Comparison of ENCODE assay signal across 6 cellular contexts in the genomic region with DNA sequence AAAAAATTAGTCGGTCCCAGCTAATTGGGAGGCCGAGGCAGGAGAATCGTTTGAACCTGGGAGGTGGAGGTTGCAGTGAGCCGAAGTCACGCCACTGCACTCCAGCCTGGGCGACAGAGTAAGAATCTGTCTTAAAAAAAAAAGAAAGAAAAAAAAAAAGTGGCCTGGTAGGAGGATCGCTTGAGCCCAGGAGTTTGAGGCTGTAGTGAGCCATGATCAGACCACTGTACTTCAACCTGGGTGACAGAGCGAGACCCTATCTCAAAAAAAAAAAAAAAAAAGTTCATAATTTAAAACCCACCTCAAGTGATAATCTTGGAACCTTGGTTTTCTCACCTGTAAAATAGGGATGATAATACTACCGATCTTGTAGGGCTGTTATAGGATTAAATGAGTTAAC. TPM values are rescaled to one million over a fixed set of nuclear protein-coding genes. Genes with fewer than 3 reads are reported as not detected.
A peak's percentile ranks its signal among the peaks of the same experiment; 100 is the strongest.
DNase-seq lines count a peak whose midpoint lies in the region; ATAC-seq and TF ChIP-seq lines count a peak whose summit lies in the region.
"Not testable (repeated sequence)": the region's sequence is repeated elsewhere in the genome, so short reads cannot be mapped to it uniquely, and the experiment has no call there.

No MANE protein-coding gene starts in this region.

- H3K36me3 ChIP-seq in HCT116 (ENCODE audit: control insufficient read depth in 1 of 2, insufficient read depth in 2 of 2, low read length in 2 of 2) (peaks cover 5 to 13% of the 10 kb centered on the region in 2 experiments; a peak in 2 of 4 replicates), tibial nerve (peaks cover 0 to 13% (median 7%) of the 10 kb centered on the region in 3 donors)
- H3K36me3 ChIP-seq in hepatocyte (replicated peaks; ENCODE audit: insufficient read depth, low read depth), result not testable (repeated sequence)

- not testable (repeated sequence) for H3K9me2 ChIP-seq in HCT116 (ENCODE audit: insufficient read depth); hepatocyte (replicated peaks; ENCODE audit: insufficient read depth)

- H3K4me1 ChIP-seq in HCT116 (ENCODE audit: control insufficient read depth in 1 of 2, insufficient read depth in 2 of 2, low read length in 2 of 2) (peaks cover 33 to 75% of the 10 kb centered on the region in 2 experiments), hepatocyte (ENCODE audit: insufficient read depth) (peaks cover 21% of the 10 kb centered on the region), tibial nerve (peaks cover 0 to 60% (median 33%) of the 10 kb centered on the region in 4 donors)

- not testable (repeated sequence) for H3K9me3 ChIP-seq in HCT116 (ENCODE audit: control insufficient read depth in 1 of 2, insufficient read depth in 1 of 2, low read depth in 1 of 2, low read length in 2 of 2); hepatocyte (ENCODE audit: low read depth); tibial nerve

- H4K20me1 ChIP-seq in HCT116 (ENCODE audit: insufficient read depth); hepatocyte (ENCODE audit: insufficient read depth, poor library complexity, severe bottlenecking): not testable (repeated sequence)

- not testable (repeated sequence) for DNase-seq in HCT116 (ENCODE audit: low read depth, low spot score); activated CD4-positive, alpha-beta T cell treated with anti-CD3 and anti-CD28 coated beads for 36 hours; MCF 10A (ENCODE audit: unreplicated experiment); hepatocyte (ENCODE audit: low spot score); osteocyte (ENCODE audit: extremely low spot score, unreplicated experiment); tibial nerve (ENCODE audit: low spot score in 2 of 2)

- H3K79me2 ChIP-seq in HCT116 (ENCODE audit: insufficient read depth, low read length), result peaks cover 35% of the 10 kb centered on the region
- peaks cover 33% of the 10 kb centered on the region for H3K79me2 ChIP-seq in hepatocyte

- not testable (repeated sequence) for BruUV-seq in HCT116 (replicated peaks; lab: Mats Ljungman, UMichigan); MCF 10A (replicated peaks; lab: Mats Ljungman, UMichigan)

- not testable (repeated sequence) for H2AFZ ChIP-seq in HCT116 (ENCODE audit: low read depth, low read length, poor library complexity, severe bottlenecking); hepatocyte

- H3K9me3 Mint-ChIP-seq in activated CD4-positive, alpha-beta T cell treated with anti-CD3 and anti-CD28 coated beads for 36 hours (ENCODE audit: low read depth); MCF 10A (ENCODE audit: unreplicated experiment); osteocyte (ENCODE audit: unreplicated experiment): not testable (repeated sequence)

- H3K9ac ChIP-seq in HCT116 (ENCODE audit: low read length), result peak overlapping the region; percentile 90

- not testable (repeated sequence) for ATAC-seq in HCT116; activated CD4-positive, alpha-beta T cell treated with anti-CD3 and anti-CD28 coated beads for 36 hours

- CTCF ChIA-PET in HCT116 (lab: Charles Lee) (interaction anchor here (1.3 to 2.1 kb wide), 4 partner anchors 27 to 117 kb away, joined by 3 to 21 read pairs (median 9); partner anchors contain the start of gene BLVRB), MCF 10A (lab: Yijun Ruan, JAX) (interaction anchor here (0.6 to 3.2 kb wide), 8 partner anchors 11 to 216 kb away, joined by 3 to 18 read pairs (median 4); partner anchors contain the start of genes BLVRB and SERTAD3)
- CTCF ChIA-PET in activated CD4-positive, alpha-beta T cell treated with anti-CD3 and anti-CD28 coated beads for 36 hours (lab: Charles Lee), result interaction anchor here (2.6 kb wide), 1 partner anchor 42 kb away, joined by 14 read pairs; the partner anchor contains the start of gene BLVRB

- TF ChIP-seq EP300 in tibial nerve (IDR thresholded peaks at IDR 0.05), result not testable (repeated sequence)

- H3K27me3 ChIP-seq in HCT116 (ENCODE audit: insufficient read depth, low read length); hepatocyte; tibial nerve: not testable (repeated sequence)

- TF ChIP-seq POLR2A in HCT116 (IDR thresholded peaks at IDR 0.05; ENCODE audit: borderline replicate concordance, extremely low read depth, insufficient read depth, insufficient read length); tibial nerve (IDR thresholded peaks at IDR 0.05): not testable (repeated sequence)

- not testable (repeated sequence) for H3K27me3 Mint-ChIP-seq in activated CD4-positive, alpha-beta T cell treated with anti-CD3 and anti-CD28 coated beads for 36 hours; MCF 10A (ENCODE audit: insufficient read depth, unreplicated experiment); osteocyte (ENCODE audit: unreplicated experiment)

- TF ChIP-seq CTCF in HCT116 (IDR thresholded peaks at IDR 0.05 in 2 of 3, conservative IDR thresholded peaks at IDR 0.05 in 1 of 3; ENCODE audit: borderline replicate concordance in 1 of 3, insufficient read depth in 1 of 3, low read depth in 2 of 3, low read length in 2 of 3); MCF 10A (IDR thresholded peaks at IDR 0.05; ENCODE audit: unreplicated experiment); hepatocyte (IDR thresholded peaks at IDR 0.05; ENCODE audit: poor library complexity); osteocyte (IDR thresholded peaks at IDR 0.05); tibial nerve (IDR thresholded peaks at IDR 0.05): not testable (repeated sequence)

- peak overlapping the region; percentile 90 for H3K27ac Mint-ChIP-seq in activated CD4-positive, alpha-beta T cell treated with anti-CD3 and anti-CD28 coated beads for 36 hours
- H3K27ac Mint-ChIP-seq in MCF 10A (ENCODE audit: low read depth, unreplicated experiment), result peak overlapping the region; percentile 96
- H3K27ac Mint-ChIP-seq in osteocyte (ENCODE audit: unreplicated experiment), result peak overlapping the region; percentile 92

- peaks cover 30% of the 10 kb centered on the region for H3K4me1 Mint-ChIP-seq in activated CD4-positive, alpha-beta T cell treated with anti-CD3 and anti-CD28 coated beads for 36 hours
- not testable (repeated sequence) for H3K4me1 Mint-ChIP-seq in MCF 10A (ENCODE audit: insufficient read depth, unreplicated experiment)
- H3K4me1 Mint-ChIP-seq in osteocyte (ENCODE audit: unreplicated experiment), result peaks cover 35% of the 10 kb centered on the region

- H3K4me2 ChIP-seq in HCT116 (ENCODE audit: low read length) (peak overlapping the region; percentile 96), hepatocyte (peak overlapping the region; percentile 86)

- H3K4me3 Mint-ChIP-seq in activated CD4-positive, alpha-beta T cell treated with anti-CD3 and anti-CD28 coated beads for 36 hours, result peak overlapping the region; percentile 76
- peak overlapping the region; percentile 86 for H3K4me3 Mint-ChIP-seq in MCF 10A (ENCODE audit: unreplicated experiment)
- H3K4me3 Mint-ChIP-seq in osteocyte (ENCODE audit: unreplicated experiment), result peak overlapping the region; percentile 80

- H3K36me3 Mint-ChIP-seq in activated CD4-positive, alpha-beta T cell treated with anti-CD3 and anti-CD28 coated beads for 36 hours (ENCODE audit: low read depth), result peaks cover 20% of the 10 kb centered on the region
- peaks cover 22% of the 10 kb centered on the region for H3K36me3 Mint-ChIP-seq in MCF 10A (ENCODE audit: insufficient read depth, unreplicated experiment)
- not testable (repeated sequence) for H3K36me3 Mint-ChIP-seq in osteocyte (ENCODE audit: unreplicated experiment)

- not testable (repeated sequence) for TF ChIP-seq RAD21 in HCT116 (IDR thresholded peaks at IDR 0.05; ENCODE audit: low read depth)

- H3K27ac ChIP-seq in HCT116 (ENCODE audit: low read depth, low read length) (peak overlapping the region; percentile 99), hepatocyte (peak overlapping the region; percentile 100), tibial nerve (peak overlapping the region; percentile 95 to 100 (median 98))

- not testable (repeated sequence) for H3K4me3 ChIP-seq in HCT116 (replicated peaks in 1 of 2; ENCODE audit: low read depth in 1 of 2, low read length in 2 of 2); hepatocyte
- H3K4me3 ChIP-seq in tibial nerve, result peak overlapping the region; percentile 35 to 81 (median 69)

- 82% methylated on average over 9 of the region's 9 CpGs for WGBS in hepatocyte (ENCODE audit: low lambda C conversion rate, missing lambda C conversion rate)
- WGBS in tibial nerve, 2 donors, result 65 to 74% methylated on average over 9 of the region's 9 CpGs

- POLR2A ChIA-PET in HCT116 (lab: Charles Lee), result interaction anchor here (0.9 to 1.5 kb wide), 2 partner anchors 10 to 42 kb away, joined by 4 read pairs; no protein-coding TSS in a partner anchor
- POLR2A ChIA-PET in activated CD4-positive, alpha-beta T cell treated with anti-CD3 and anti-CD28 coated beads for 36 hours (lab: Charles Lee), result interaction anchor here (0.5 to 1.7 kb wide), 2 partner anchors 19 to 333 kb away, joined by 4 to 7 read pairs; no protein-coding TSS in a partner anchor
- POLR2A ChIA-PET in MCF 10A (lab: Yijun Ruan, JAX), result interaction anchor here (0.7 to 5.5 kb wide), 9 partner anchors 9 to 942 kb away, joined by 3 to 125 read pairs (median 9); partner anchors contain the start of genes B9D2, BLVRB, C19orf47 and PLD3

- intact Hi-C loops in HCT116 (cut with micrococcal nuclease) (loop anchor here (5.0 kb wide), 1 partner anchor 180 kb away; the partner anchor contains the start of gene LTBP4), MCF 10A (cut with micrococcal nuclease) (loop anchor here (2.0 kb wide), 1 partner anchor 107 kb away; no protein-coding TSS in a partner anchor)
- intact Hi-C loops in activated CD4-positive, alpha-beta T cell treated with anti-CD3 and anti-CD28 coated beads for 36 hours (cut with DNase I, micrococcal nuclease), result loop anchor here (1.0 to 2.0 kb wide), 8 partner anchors 17 to 329 kb away; partner anchors contain the start of genes ACTMAP (in 1 of the 2), BLVRB (in 1 of the 2), C19orf47 (in 1 of the 2) and PLD3 (in 1 of the 2)

- RAD21 ChIA-PET in HCT116 (lab: Charles Lee; ENCODE audit: low non-redundant PET in 1 of 2, low total read pairs in 2 of 2, uncharacterized antibody in 2 of 2, unreplicated experiment in 2 of 2), result interaction anchor here in 1 of 2 experiments (0.7 kb wide), 1 partner anchor 44 kb away, joined by 3 read pairs; the partner anchor contains the start of gene BLVRB

RNA-seq across cellular contexts. Expression of gene SERTAD1, which starts 3.8 kb away (rescaled TPM):
- total RNA-seq in HCT116 (2021; ENCODE audit: unreplicated experiment) (30.3 TPM), MCF 10A (2022) (16.2 and 17.9 TPM in 2 replicates), hepatocyte (14.4 and 17.1 TPM in 2 replicates), osteocyte (13.3 and 13.8 TPM in 2 replicates), tibial nerve (10 to 100 TPM; 18.9 to 22.2 (median 20.4) TPM)
- 44.7 and 48.8 TPM in 2 replicates for polyA plus RNA-seq in HCT116 (2012)
- 10 to 100 TPM; 10.0 to 14.7 TPM for total RNA-seq in activated CD4-positive, alpha-beta T cell treated with anti-CD3 and anti-CD28 coated beads for 36 hours
- polyA plus RNA-seq in hepatocyte, result 17.9 and 23.6 TPM in 2 replicates

RNA-seq across cellular contexts. Expression of gene PRX, which starts 8.8 kb away (rescaled TPM):
- total RNA-seq in HCT116 (2021; ENCODE audit: unreplicated experiment) (4.8 TPM), MCF 10A (2022) (2.1 and 2.4 TPM in 2 replicates), hepatocyte (1.9 and 2.0 TPM in 2 replicates), osteocyte (5.0 and 5.7 TPM in 2 replicates), tibial nerve (100 to 1,000 TPM; 454 to 667 (median 548) TPM)
- 4.8 and 5.1 TPM in 2 replicates for polyA plus RNA-seq in HCT116 (2012)
- 1 to 10 TPM; 1.0 to 1.4 TPM for total RNA-seq in activated CD4-positive, alpha-beta T cell treated with anti-CD3 and anti-CD28 coated beads for 36 hours
- polyA plus RNA-seq in hepatocyte, result 0.80 and 1.4 TPM in 2 replicates

RNA-seq across cellular contexts. Expression of gene SERTAD3, which starts 22.1 kb away (rescaled TPM):
- total RNA-seq in HCT116 (2021; ENCODE audit: unreplicated experiment) (32.4 TPM), MCF 10A (2022) (23.3 and 29.4 TPM in 2 replicates), hepatocyte (36.4 and 40.4 TPM in 2 replicates), osteocyte (31.4 and 33.4 TPM in 2 replicates), tibial nerve (10 to 100 TPM; 15.6 to 23.4 (median 19.9) TPM)
- 34.9 and 41.4 TPM in 2 replicates for polyA plus RNA-seq in HCT116 (2012)
- 10 to 100 TPM in 1 of 2 experiments, 1 to 10 TPM in 1; 8.4 to 12.0 TPM for total RNA-seq in activated CD4-positive, alpha-beta T cell treated with anti-CD3 and anti-CD28 coated beads for 36 hours
- polyA plus RNA-seq in hepatocyte, result 62.2 and 64.0 TPM in 2 replicates

RNA-seq across cellular contexts. Expression of gene HIPK4, which starts 32.0 kb away (rescaled TPM):
- 0.74 TPM for total RNA-seq in HCT116 (2021; ENCODE audit: unreplicated experiment)
- polyA plus RNA-seq in HCT116 (2012), result 0.61 and 0.77 TPM in 2 replicates
- under 1 TPM in 1 of 2 experiments, not detected in 1; 0.09 TPM for total RNA-seq in activated CD4-positive, alpha-beta T cell treated with anti-CD3 and anti-CD28 coated beads for 36 hours
- total RNA-seq in MCF 10A (2022), result not detected in 2 replicates
- total RNA-seq in hepatocyte, result 0.07 and 0.08 TPM in 2 replicates
- polyA plus RNA-seq in hepatocyte, result 0.13 TPM in 1 of 2 replicates, not detected in the other
- 0.21 and 0.29 TPM in 2 replicates for total RNA-seq in osteocyte
- under 1 TPM in 2 of 4 donors, not detected in 2; 0.39 to 0.60 TPM for total RNA-seq in tibial nerve

RNA-seq across cellular contexts. Expression of gene BLVRB, which starts 43.6 kb away (rescaled TPM):
- total RNA-seq in HCT116 (2021; ENCODE audit: unreplicated experiment), result 113 TPM
- polyA plus RNA-seq in HCT116 (2012), result 330 and 425 TPM in 2 replicates
- total RNA-seq in activated CD4-positive, alpha-beta T cell treated with anti-CD3 and anti-CD28 coated beads for 36 hours, result 10 to 100 TPM; 34.1 to 35.6 TPM
- 44.0 and 68.7 TPM in 2 replicates for total RNA-seq in MCF 10A (2022)
- total RNA-seq in hepatocyte, result 114 and 116 TPM in 2 replicates
- 146 and 157 TPM in 2 replicates for polyA plus RNA-seq in hepatocyte
- 45.6 and 51.5 TPM in 2 replicates for total RNA-seq in osteocyte
- total RNA-seq in tibial nerve, result 100 to 1,000 TPM; 219 to 299 (median 244) TPM

Comparison
In these comparisons a context has a peak if more than half of its experiments do, and no peak if none do; other contexts are left out.
1. RNA of gene PRX, which starts 8.8 kb away (total RNA-seq): 454 to 667 TPM in tibial nerve; 5.0 to 5.7 TPM in osteocyte, 4.8 TPM in HCT116 (single experiment), 2.1 to 2.4 TPM in MCF 10A, 1.9 to 2.0 TPM in hepatocyte and 1.0 to 1.4 TPM in activated CD4-positive, alpha-beta T cell treated with anti-CD3 and anti-CD28 coated beads for 36 hours; every median in the first group is over 10 times any median in the second.
2. Peak in every context shown above with its lines, with median percentiles within 50 percentile points of each other: H3K27ac ChIP-seq, H3K27ac Mint-ChIP-seq and H3K4me3 Mint-ChIP-seq.